ENCODE assay signal across 19 cellular contexts in the genomic region with DNA sequence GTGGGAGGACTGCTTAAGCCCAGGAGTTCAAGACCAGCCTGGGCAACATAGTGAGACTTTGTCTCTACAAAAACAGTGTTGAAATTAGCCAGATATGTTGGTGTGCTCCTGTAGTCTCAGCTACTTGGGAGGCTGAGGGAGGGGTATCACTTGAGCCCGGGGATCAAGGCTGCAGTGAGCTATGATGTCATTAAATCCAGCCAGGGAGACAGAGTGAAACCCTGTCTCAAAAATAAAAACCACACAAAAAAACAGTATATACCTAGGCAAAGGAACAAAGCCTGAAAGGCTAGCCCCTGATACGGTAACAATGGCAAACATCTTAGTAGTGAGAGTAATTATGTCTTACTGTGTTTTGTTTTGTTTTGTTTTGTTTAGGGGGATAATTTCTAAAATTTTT. TPM values are rescaled to one million over a fixed set of nuclear protein-coding genes. Genes with fewer than 3 reads are reported as not detected.
DNase-seq lines count a peak whose midpoint lies in the region; ATAC-seq and TF ChIP-seq lines count a peak whose summit lies in the region.
"Had no signal": no experiment of that assay in that cellular context is flagged by ENCODE, and none has a peak within 500 bp of the region (broad histone marks: within the 10 kb centered on the region; RNA-seq: fewer than 3 reads in every experiment).

No MANE protein-coding gene starts in this region.

- ATAC-seq in stimulated activated naive CD8-positive, alpha-beta T cell treated with anti-CD3 and anti-CD28 coated beads, Interleukin-15, Interleukin-2, amounts not matched to agents 100 U/mL and 50 U/mL, for 24 hours, result peak; percentile 58
- no peak for ATAC-seq in stimulated activated naive CD8-positive, alpha-beta T cell treated with anti-CD3 and anti-CD28 coated beads, Interleukin-15, amount 100 ng/mL, for 72 hours
- ATAC-seq in activated T-helper 17 cell treated with anti-CD3 and anti-CD28 coated beads, Interleukin-2, amount 50 U/mL, for 72 hours (replicated peaks), result no peak
- no peak for ATAC-seq in GM18505 (IDR thresholded peaks at IDR 0.05; ENCODE audit: unreplicated experiment)
- ATAC-seq: CD8-positive, alpha-beta T cell had no signal

- TF ChIP-seq POLR2A in GM18505 (IDR thresholded peaks at IDR 0.05; ENCODE audit: borderline replicate concordance, extremely low read depth, insufficient read depth, insufficient read length), result no peak

- H3K4me3 Mint-ChIP-seq in stimulated activated naive CD8-positive, alpha-beta T cell treated with anti-CD3 and anti-CD28 coated beads, Interleukin-15, amount 100 ng/mL, for 72 hours, result no peak overlapping the region
- no peak overlapping the region for H3K4me3 Mint-ChIP-seq in activated T-helper 17 cell treated with anti-CD3 and anti-CD28 coated beads, Interleukin-2, amount 50 U/mL, for 72 hours
- H3K4me3 Mint-ChIP-seq: CD8-positive, alpha-beta T cell had no signal

- H3K36me3 Mint-ChIP-seq in activated T-helper 17 cell treated with anti-CD3 and anti-CD28 coated beads, Interleukin-2, amount 50 U/mL, for 72 hours (ENCODE audit: low read depth), result no peaks in the 10 kb centered on the region

- no CpG with 5 or more reads among the region's 2 CpGs for WGBS in trophoblast cell (ENCODE audit: extremely low coverage, insufficient coverage, insufficient read length)

- H3K36me3 ChIP-seq in trophoblast cell (ENCODE audit: control insufficient read depth in 1 of 2, insufficient read depth in 2 of 2, low read length in 2 of 2), result no peaks in the 10 kb centered on the region

- H2BK5ac ChIP-seq in trophoblast cell (ENCODE audit: low read depth, low read length, poor library complexity), result no peak overlapping the region

- H2BK12ac ChIP-seq in trophoblast cell (ENCODE audit: low read length), result no peak overlapping the region

- no peak overlapping the region for H3K4me3 ChIP-seq in trophoblast cell (ENCODE audit: low read depth, low read length)
- H3K4me3 ChIP-seq: PC-9 had no signal

- H3K14ac ChIP-seq in trophoblast cell (ENCODE audit: low read length), result no peak overlapping the region

- no peaks in the 10 kb centered on the region for H3K79me2 ChIP-seq in trophoblast cell (ENCODE audit: control insufficient read depth, insufficient read depth, low read length, poor library complexity)

- H3K27me3 ChIP-seq in trophoblast cell (ENCODE audit: insufficient read depth, low read length), result no peaks in the 10 kb centered on the region

- no peak overlapping the region for H4K8ac ChIP-seq in trophoblast cell (ENCODE audit: low read depth, low read length)

- no peak overlapping the region for H4K91ac ChIP-seq in trophoblast cell (ENCODE audit: low read depth, low read length)

- H3K23ac ChIP-seq in trophoblast cell (ENCODE audit: low read length), result no peak overlapping the region

- H2AFZ ChIP-seq in trophoblast cell (ENCODE audit: insufficient read depth, low read length, poor library complexity), result no peak overlapping the region
- H2AFZ ChIP-seq: PC-9 had no signal

- H3K9me3 ChIP-seq in trophoblast cell (ENCODE audit: insufficient read depth, low read depth, low read length), result no peaks in the 10 kb centered on the region

- H3K4me2 ChIP-seq in trophoblast cell (ENCODE audit: low read length), result no peak overlapping the region

- no peak overlapping the region for H2AK5ac ChIP-seq in trophoblast cell (ENCODE audit: low read length)

- no peaks in the 10 kb centered on the region for H3K27me3 Mint-ChIP-seq in stimulated activated naive CD8-positive, alpha-beta T cell treated with anti-CD3 and anti-CD28 coated beads, Interleukin-15, amount 100 ng/mL, for 72 hours
- H3K27me3 Mint-ChIP-seq in activated T-helper 17 cell treated with anti-CD3 and anti-CD28 coated beads, Interleukin-2, amount 50 U/mL, for 72 hours, result no peaks in the 10 kb centered on the region

- peak overlapping the region in 1 of 2 donors; percentile 37 for H3K27ac Mint-ChIP-seq in stimulated activated naive CD8-positive, alpha-beta T cell treated with anti-CD3 and anti-CD28 coated beads, Interleukin-15, amount 100 ng/mL, for 72 hours
- peak overlapping the region; percentile 52 for H3K27ac Mint-ChIP-seq in activated T-helper 17 cell treated with anti-CD3 and anti-CD28 coated beads, Interleukin-2, amount 50 U/mL, for 72 hours
- H3K27ac Mint-ChIP-seq: CD8-positive, alpha-beta T cell had no signal

- DNase-seq in stimulated activated naive CD8-positive, alpha-beta T cell treated with anti-CD3 and anti-CD28 coated beads, Interleukin-15, Interleukin-2, amounts not matched to agents 100 U/mL and 50 U/mL, for 24 hours, result no peak
- no peak for DNase-seq in stimulated activated naive CD8-positive, alpha-beta T cell treated with anti-CD3 and anti-CD28 coated beads, Interleukin-15, amount 100 ng/mL, for 72 hours
- DNase-seq in mesenteric fat pad (ENCODE audit: low spot score), result peak; percentile 2
- DNase-seq in cerebellum (ENCODE audit: low spot score), result no peak
- no peak for DNase-seq in NCI-H524 (lab: John Stamatoyannopoulos, UW)
- DNase-seq in trophoblast cell, result no peak
- DNase-seq: ACHN; CD8-positive, alpha-beta T cell; DND-41; GF-D8; MM.1S; NCI-H1105; NCI-H187 treated with DMSO at 0.1 percent for 48 hours; NCI-H446; NCI-H748 treated with DMSO at 0.1 percent for 48 hours; PC-9 had no signal

- no peak overlapping the region for H3K9ac ChIP-seq in trophoblast cell (ENCODE audit: low read length)

- H3K4me1 Mint-ChIP-seq in stimulated activated naive CD8-positive, alpha-beta T cell treated with anti-CD3 and anti-CD28 coated beads, Interleukin-15, amount 100 ng/mL, for 72 hours, result peaks cover 53% of the 10 kb centered on the region
- H3K4me1 Mint-ChIP-seq in activated T-helper 17 cell treated with anti-CD3 and anti-CD28 coated beads, Interleukin-2, amount 50 U/mL, for 72 hours, result peaks cover 16% of the 10 kb centered on the region

- H4K12ac ChIP-seq in trophoblast cell (ENCODE audit: low read depth, low read length), result no peak overlapping the region

- H3K27ac ChIP-seq in trophoblast cell (ENCODE audit: low read depth, low read length), result no peak overlapping the region
- H3K27ac ChIP-seq: PC-9 had no signal

- peaks cover 23 to 40% of the 10 kb centered on the region in 2 experiments for H3K4me1 ChIP-seq in trophoblast cell (ENCODE audit: control insufficient read depth in 1 of 2, insufficient read depth in 2 of 2, low read length in 2 of 2)

- H2BK120ac ChIP-seq in trophoblast cell (ENCODE audit: insufficient read depth, low read length, poor library complexity), result no peak overlapping the region

- no peaks in the 10 kb centered on the region for H3K9me3 Mint-ChIP-seq in stimulated activated naive CD8-positive, alpha-beta T cell treated with anti-CD3 and anti-CD28 coated beads, Interleukin-15, amount 100 ng/mL, for 72 hours
- H3K9me3 Mint-ChIP-seq in activated T-helper 17 cell treated with anti-CD3 and anti-CD28 coated beads, Interleukin-2, amount 50 U/mL, for 72 hours, result no peaks in the 10 kb centered on the region
- H3K9me3 Mint-ChIP-seq: CD8-positive, alpha-beta T cell had no signal

- no peak overlapping the region for H3K4ac ChIP-seq in trophoblast cell (ENCODE audit: low read depth, low read length)

- peaks cover 19% of the 10 kb centered on the region for H3K79me1 ChIP-seq in trophoblast cell (ENCODE audit: low read length)

- no peak overlapping the region for H3K18ac ChIP-seq in trophoblast cell (ENCODE audit: low read length)

RNA-seq across cellular contexts. Expression of a gene that starts 38.0 kb away (rescaled TPM):
- 10 to 100 TPM; 20.4 to 24.8 TPM for total RNA-seq in activated T-helper 17 cell treated with anti-CD3 and anti-CD28 coated beads, Interleukin-2, amount 50 U/mL, for 72 hours
- total RNA-seq in mesenteric fat pad, result 43.7 TPM
- 39.2 TPM for total RNA-seq in cerebellum
- 76.2 and 80.2 TPM in 2 replicates for polyA plus RNA-seq in trophoblast cell (2013)

RNA-seq across cellular contexts. Expression of a gene that starts 38.4 kb away (rescaled TPM):
- under 1 TPM in 1 of 2 donors, not detected in 1; 0.58 TPM for total RNA-seq in activated T-helper 17 cell treated with anti-CD3 and anti-CD28 coated beads, Interleukin-2, amount 50 U/mL, for 72 hours
- total RNA-seq in mesenteric fat pad (0.32 TPM), cerebellum (4.3 TPM)
- 0.39 and 0.47 TPM in 2 replicates for polyA plus RNA-seq in trophoblast cell (2013)
- total RNA-seq: H1 had no signal
